ENCODE assay signal across 1 cellular context in the genomic region with DNA sequence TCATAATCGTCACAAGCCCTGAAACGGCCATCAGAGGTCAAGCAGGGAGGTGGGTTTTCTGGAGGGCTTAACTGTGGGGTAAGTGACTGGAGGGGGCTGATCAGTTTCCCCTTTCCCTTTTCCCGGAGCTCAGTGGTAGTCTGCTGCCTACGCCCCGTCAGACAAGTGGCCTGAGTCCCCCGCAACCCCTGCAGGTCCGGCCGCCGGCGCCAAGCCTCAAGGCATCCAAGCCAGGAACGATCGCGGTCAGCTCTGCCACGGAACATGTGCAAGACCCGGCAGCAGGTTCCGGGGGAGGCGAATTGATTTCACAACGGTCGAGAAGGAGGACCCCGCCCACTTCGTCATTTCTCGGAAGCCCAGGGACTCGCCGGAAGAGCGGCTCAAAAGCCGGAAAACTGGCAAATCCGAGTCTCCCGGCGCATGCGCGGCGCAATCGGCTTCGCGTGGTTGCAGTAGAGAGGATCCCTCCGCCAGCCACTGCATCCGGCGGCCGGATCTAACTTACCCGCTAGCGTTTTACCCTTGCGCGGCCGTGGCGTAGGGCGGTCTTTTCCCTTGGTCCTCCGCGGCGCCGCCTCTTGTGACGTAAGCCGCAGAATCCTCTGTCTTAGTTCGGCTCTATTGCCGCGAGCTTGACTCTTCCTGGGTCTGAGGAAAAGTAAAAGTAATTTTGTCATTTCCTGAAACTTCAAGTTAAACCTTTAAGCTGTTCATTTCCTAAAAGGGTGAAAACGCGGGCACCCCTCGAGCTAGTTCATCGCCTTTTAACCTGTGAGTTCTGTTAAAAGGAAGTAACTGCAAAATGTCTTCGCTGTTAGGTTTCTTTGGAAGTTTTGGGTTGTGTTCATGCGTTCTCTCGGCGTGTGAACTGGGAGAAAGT.
TF ChIP-seq lines count a peak whose summit lies in the region.

No MANE protein-coding gene starts in this region.

TF ChIP-seq in HepG2, 621 proteins besides CTCF, POLR2A, EP300 and RAD21 (continued from another document and continues in another):
- TF ChIP-seq AKNA (CRISPR knock-in tag; IDR thresholded peaks at IDR 0.05; ENCODE audit: borderline replicate concordance) (no peak), BRCA1 (CRISPR knock-in tag; IDR thresholded peaks at IDR 0.05) (peak; percentile 72), DZIP1 (CRISPR knock-in tag; IDR thresholded peaks at IDR 0.05) (no peak; the same call in 1 of the 2 replicates), RNF2 (conservative IDR thresholded peaks at IDR 0.05; ENCODE audit: low read depth) (peak; percentile 83), ZFP1 (CRISPR knock-in tag; IDR thresholded peaks at IDR 0.05) (peak; percentile 64; the same call in 1 of the 2 replicates), ZSCAN25 (CRISPR knock-in tag; IDR thresholded peaks at IDR 0.05) (peak; percentile 80), ZNF800 (CRISPR knock-in tag; IDR thresholded peaks at IDR 0.05) (peak; percentile 78), SRSF9 (IDR thresholded peaks at IDR 0.05; ENCODE audit: borderline replicate concordance, insufficient read depth, low read depth, low read length, poor library complexity, severe bottlenecking) (no peak), ZNF749 (CRISPR knock-in tag; IDR thresholded peaks at IDR 0.05; ENCODE audit: borderline replicate concordance) (peak; percentile 97; the same call in 1 of the 2 replicates), TRAFD1 (CRISPR knock-in tag; IDR thresholded peaks at IDR 0.05; ENCODE audit: borderline replicate concordance) (no peak), ZHX1 (CRISPR knock-in tag; IDR thresholded peaks at IDR 0.05; ENCODE audit: low read depth) (peak; percentile 87; the same call in 1 of the 2 replicates), ZNF281 (CRISPR knock-in tag; IDR thresholded peaks at IDR 0.05; ENCODE audit: borderline replicate concordance) (peak; percentile 69; the same call in 1 of the 2 replicates), ZNF253 (CRISPR knock-in tag; IDR thresholded peaks at IDR 0.05; ENCODE audit: borderline replicate concordance) (peak; percentile 89), TCF7 (IDR thresholded peaks at IDR 0.05; ENCODE audit: low read depth) (no peak; the same call in 1 of the 2 replicates), GATAD1 (CRISPR knock-in tag; IDR thresholded peaks at IDR 0.05) (peak; percentile 93), NR1H2 (CRISPR knock-in tag; IDR thresholded peaks at IDR 0.05; ENCODE audit: borderline replicate concordance, low read depth) (no peak), ZSCAN5A (CRISPR knock-in tag; IDR thresholded peaks at IDR 0.05; ENCODE audit: borderline replicate concordance) (peak; percentile 93), ZNF264 (CRISPR knock-in tag; IDR thresholded peaks at IDR 0.05) (peak; percentile 87), ZNF556 (CRISPR knock-in tag; IDR thresholded peaks at IDR 0.05; ENCODE audit: borderline replicate concordance) (peak; percentile 98), NR2F6 (IDR thresholded peaks at IDR 0.05) (peak; percentile 34), NR2F6 (CRISPR knock-in tag; IDR thresholded peaks at IDR 0.05) (peak; percentile 77), NFE2 (CRISPR knock-in tag; IDR thresholded peaks at IDR 0.05) (no peak)
- TF ChIP-seq, protein P1, sequence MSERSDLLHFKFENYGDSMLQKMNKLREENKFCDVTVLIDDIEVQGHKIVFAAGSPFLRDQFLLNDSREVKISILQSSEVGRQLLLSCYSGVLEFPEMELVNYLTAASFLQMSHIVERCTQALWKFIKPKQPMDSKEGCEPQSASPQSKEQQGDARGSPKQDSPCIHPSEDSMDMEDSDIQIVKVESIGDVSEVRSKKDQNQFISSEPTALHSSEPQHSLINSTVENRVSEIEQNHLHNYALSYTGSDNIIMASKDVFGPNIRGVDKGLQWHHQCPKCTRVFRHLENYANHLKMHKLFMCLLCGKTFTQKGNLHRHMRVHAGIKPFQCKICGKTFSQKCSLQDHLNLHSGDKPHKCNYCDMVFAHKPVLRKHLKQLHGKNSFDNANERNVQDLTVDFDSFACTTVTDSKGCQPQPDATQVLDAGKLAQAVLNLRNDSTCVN (CRISPR knock-in tag; IDR thresholded peaks at IDR 0.05; ENCODE audit: borderline replicate concordance): peak; percentile 74
- TF ChIP-seq, protein P2, sequence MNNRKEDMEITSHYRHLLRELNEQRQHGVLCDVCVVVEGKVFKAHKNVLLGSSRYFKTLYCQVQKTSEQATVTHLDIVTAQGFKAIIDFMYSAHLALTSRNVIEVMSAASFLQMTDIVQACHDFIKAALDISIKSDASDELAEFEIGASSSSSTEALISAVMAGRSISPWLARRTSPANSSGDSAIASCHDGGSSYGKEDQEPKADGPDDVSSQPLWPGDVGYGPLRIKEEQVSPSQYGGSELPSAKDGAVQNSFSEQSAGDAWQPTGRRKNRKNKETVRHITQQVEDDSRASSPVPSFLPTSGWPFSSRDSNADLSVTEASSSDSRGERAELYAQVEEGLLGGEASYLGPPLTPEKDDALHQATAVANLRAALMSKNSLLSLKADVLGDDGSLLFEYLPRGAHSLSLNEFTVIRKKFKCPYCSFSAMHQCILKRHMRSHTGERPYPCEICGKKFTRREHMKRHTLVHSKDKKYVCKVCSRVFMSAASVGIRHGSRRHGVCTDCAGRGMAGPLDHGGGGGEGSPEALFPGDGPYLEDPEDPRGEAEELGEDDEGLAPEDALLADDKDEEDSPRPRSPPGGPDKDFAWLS (CRISPR knock-in tag; IDR thresholded peaks at IDR 0.05; ENCODE audit: borderline replicate concordance): peak; percentile 86; the same call in 1 of the 2 replicates
